Comparison of ENCODE assay signal across 21 cellular contexts in genomic region chr9:113486327-113486726, GRCh38. TPM values are rescaled to one million over a fixed set of nuclear protein-coding genes. Genes with fewer than 3 reads are reported as not detected.
DNase-seq lines count a peak whose midpoint lies in the region; ATAC-seq and TF ChIP-seq lines count a peak whose summit lies in the region.
"Had no signal": no experiment of that assay in that cellular context is flagged by ENCODE, and none has a peak within 500 bp of the region (broad histone marks: within the 10 kb centered on the region; RNA-seq: fewer than 3 reads in every experiment).

No MANE protein-coding gene starts in this region.

- no peak overlapping the region for H3K4me3 ChIP-seq in right atrium auricular region
- no peak overlapping the region for H3K4me3 ChIP-seq in esophagus muscularis mucosa
- no peak overlapping the region for H3K4me3 ChIP-seq in aorta (ENCODE audit: low read length in 2 of 2)
- H3K4me3 ChIP-seq: A549 had no signal

- WGBS in esophagus muscularis mucosa: 96% methylated on average over 6 of the region's 6 CpGs
- WGBS in aorta, 2 donors: 92 to 98% methylated on average over 6 of the region's 6 CpGs

- no peak for TF ChIP-seq POLR2A in esophagus muscularis mucosa (IDR thresholded peaks at IDR 0.05; ENCODE audit: low read depth)

- ATAC-seq in left ventricle myocardium superior (no peak), sciatic nerve (no peak), aorta (ENCODE audit: low FRiP score) (no peak), HG03175 (IDR thresholded peaks at IDR 0.05; ENCODE audit: unreplicated experiment) (no peak)
- ATAC-seq: A549 had no signal

- intact Hi-C loops in left ventricle myocardium superior (cut with micrococcal nuclease): no loop called here
- intact Hi-C loops in esophagus muscularis mucosa (cut with DNase I): no loop called here
- intact Hi-C loops in sciatic nerve (cut with DNase I): no loop called here
- intact Hi-C loops in aorta (cut with DNase I): no loop called here

- H3K36me3 ChIP-seq in right atrium auricular region: peaks cover 11% of the 10 kb centered on the region
- no peaks in the 10 kb centered on the region for H3K36me3 ChIP-seq in esophagus muscularis mucosa
- no peaks in the 10 kb centered on the region for H3K36me3 ChIP-seq in aorta (ENCODE audit: control insufficient read depth in 1 of 2, insufficient read depth in 2 of 2, low read length in 1 of 2)

- no peak for TF ChIP-seq CTCF in right atrium auricular region (IDR thresholded peaks at IDR 0.05)
- TF ChIP-seq CTCF in esophagus muscularis mucosa (IDR thresholded peaks at IDR 0.05): no peak

- H3K9me3 ChIP-seq in right atrium auricular region: no peaks in the 10 kb centered on the region
- H3K9me3 ChIP-seq in esophagus muscularis mucosa: no peaks in the 10 kb centered on the region
- H3K9me3 ChIP-seq in aorta (ENCODE audit: control insufficient read depth, low read length): no peaks in the 10 kb centered on the region
- H3K9me3 ChIP-seq: A549 had no signal

- DNase-seq in right atrium auricular region (ENCODE audit: low spot score) (no peak), left ventricle myocardium superior (no peak), esophagus muscularis mucosa (ENCODE audit: extremely low spot score) (no peak), sciatic nerve (ENCODE audit: low spot score) (peak; percentile 36), aorta (no peak), NCI-H2029 (lab: John Stamatoyannopoulos, UW) (no peak), hypothalamus (lab: John Stamatoyannopoulos, UW) (no peak)
- DNase-seq: DMS53; GDM1; KBM-7; MM.1S; NCI-H1048; NCI-H1417 treated with DMSO at 0.1 percent for 48 hours; NCI-H1930; NCI-H2227 treated with DMSO at 0.1 percent for 48 hours; NCI-H510A treated with DMSO at 0.1 percent for 48 hours; NCI-H774; NK-92 treated with Interleukin-12 subunit alpha and Interleukin-12 subunit beta, amount 100 ng/mL, for 24 hours had no signal

- H3K27me3 ChIP-seq in right atrium auricular region (no peaks in the 10 kb centered on the region), esophagus muscularis mucosa (no peaks in the 10 kb centered on the region), aorta (ENCODE audit: control insufficient read depth in 1 of 2, insufficient read depth in 2 of 2, low read length in 1 of 2) (no peaks in the 10 kb centered on the region)

- no peak for TF ChIP-seq EP300 in esophagus muscularis mucosa (IDR thresholded peaks at IDR 0.05)

- peak overlapping the region; percentile 74 to 86 for H3K27ac ChIP-seq in right atrium auricular region
- peak overlapping the region; percentile 85 to 90 (median 87) for H3K27ac ChIP-seq in esophagus muscularis mucosa (replicated peaks in 1 of 4)
- peak overlapping the region; percentile 73 to 83 for H3K27ac ChIP-seq in aorta (ENCODE audit: low read depth in 1 of 2, low read length in 2 of 2)
- H3K27ac ChIP-seq: RWPE1 had no signal

- H3K4me1 ChIP-seq in right atrium auricular region (peaks cover 0 to 54% of the 10 kb centered on the region in 2 donors), esophagus muscularis mucosa (peaks cover 33 to 74% (median 59%) of the 10 kb centered on the region in 4 donors), aorta (ENCODE audit: control insufficient read depth in 1 of 2, insufficient read depth in 2 of 2, low read length in 2 of 2) (peaks cover 7 to 8% of the 10 kb centered on the region in 2 donors)

RNA-seq across cellular contexts. Expression of gene RGS3, which starts 22.8 kb away (rescaled TPM):
- 100 to 1,000 TPM; 112 to 184 TPM for total RNA-seq in right atrium auricular region
- total RNA-seq in left ventricle myocardium superior: 115 TPM
- total RNA-seq in esophagus muscularis mucosa: 100 to 1,000 TPM in 1 of 4 donors, 10 to 100 TPM in 3; 37.3 to 121 (median 68.5) TPM
- total RNA-seq in sciatic nerve: 43.1 TPM
- 100 to 1,000 TPM; 157 to 161 TPM for total RNA-seq in aorta
- polyA plus RNA-seq in aorta: 100 to 1,000 TPM in 1 of 2 donors, 10 to 100 TPM in 1; 74.3 to 142 TPM
